ENCODE assay signal across 20 cellular contexts in the genomic region with DNA sequence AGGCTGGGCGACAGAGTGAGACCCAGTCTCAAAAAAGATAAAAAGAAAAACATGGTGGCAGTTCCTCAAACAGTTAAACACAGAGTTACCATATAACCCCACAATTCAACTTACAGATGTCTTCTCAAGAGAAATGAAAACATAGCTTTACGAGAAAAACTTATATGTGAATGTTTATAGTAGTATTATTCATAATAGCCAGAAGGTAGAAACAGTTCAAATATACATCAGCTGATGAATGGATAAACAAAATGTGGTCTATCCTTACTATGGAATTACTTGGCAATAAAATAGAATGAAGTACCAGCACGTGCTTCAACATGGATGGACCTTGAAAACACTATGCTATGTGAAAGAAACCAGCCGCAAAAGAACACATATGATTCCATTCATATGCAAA.
"Had no signal": no experiment of that assay in that cellular context is flagged by ENCODE, and none has a peak within 500 bp of the region (broad histone marks: within the 10 kb centered on the region; RNA-seq: fewer than 3 reads in every experiment).

No MANE protein-coding gene starts in this region.

- DNase-seq: activated B cell treated with CpG ODN at 0.5 μM for 24 hours; activated CD8-positive, alpha-beta memory T cell treated with anti-CD3 and anti-CD28 coated beads, Interleukin-2, amount 50 U/mL, for 4 hours; activated CD8-positive, alpha-beta T cell treated with anti-CD3 and anti-CD28 coated beads for 36 hours; activated naive CD4-positive, alpha-beta T cell treated with anti-CD3 and anti-CD28 coated beads, Interleukin-2, amount 50 U/mL, for 16 hours; activated T-cell treated with anti-CD3 and anti-CD28 coated beads, Interleukin-2, amount 50 U/mL, for 72 hours; aorta; Kasumi-1; NCI-H1105 treated with DMSO at 0.1 percent for 48 hours; NCI-H1436 treated with DMSO at 0.1 percent for 48 hours; NCI-H187; NCI-H2081; NCI-H510A treated with DMSO at 0.1 percent for 48 hours; NCI-H69; NK-92 treated with Interleukin-12 subunit alpha and Interleukin-12 subunit beta, amount 100 ng/mL, for 24 hours; OCI-M1; SIG-M5; T-helper 17 cell; T-helper 9 cell had no signal

- ATAC-seq: activated CD8-positive, alpha-beta T cell treated with anti-CD3 and anti-CD28 coated beads for 36 hours; activated T-cell treated with anti-CD3 and anti-CD28 coated beads, Interleukin-2, amount 50 U/mL, for 72 hours; T-helper 17 cell had no signal

- H3K4me3 ChIP-seq: breast epithelium had no signal

- H3K36me3 ChIP-seq: breast epithelium had no signal

- H3K9me3 ChIP-seq: breast epithelium had no signal

- H3K27me3 ChIP-seq: breast epithelium had no signal

- H3K27me3 Mint-ChIP-seq: activated B cell treated with CpG ODN at 0.5 μM for 24 hours; activated CD8-positive, alpha-beta T cell treated with anti-CD3 and anti-CD28 coated beads for 36 hours; central memory CD8-positive, alpha-beta T cell; T-helper 17 cell had no signal

- H3K27ac Mint-ChIP-seq: activated B cell treated with CpG ODN at 0.5 μM for 24 hours; activated CD8-positive, alpha-beta T cell treated with anti-CD3 and anti-CD28 coated beads for 36 hours; activated T-cell treated with anti-CD3 and anti-CD28 coated beads, Interleukin-2, amount 50 U/mL, for 72 hours; T-helper 17 cell had no signal

- H3K27ac ChIP-seq: breast epithelium had no signal

- H3K9me3 Mint-ChIP-seq: activated B cell treated with CpG ODN at 0.5 μM for 24 hours; activated CD8-positive, alpha-beta T cell treated with anti-CD3 and anti-CD28 coated beads for 36 hours; activated T-cell treated with anti-CD3 and anti-CD28 coated beads, Interleukin-2, amount 50 U/mL, for 72 hours; central memory CD8-positive, alpha-beta T cell had no signal

- H3K4me3 Mint-ChIP-seq: activated B cell treated with CpG ODN at 0.5 μM for 24 hours; activated CD8-positive, alpha-beta T cell treated with anti-CD3 and anti-CD28 coated beads for 36 hours; activated T-cell treated with anti-CD3 and anti-CD28 coated beads, Interleukin-2, amount 50 U/mL, for 72 hours; central memory CD8-positive, alpha-beta T cell; T-helper 17 cell had no signal
